ENCODE assay signal across 15 cellular contexts in the genomic region with DNA sequence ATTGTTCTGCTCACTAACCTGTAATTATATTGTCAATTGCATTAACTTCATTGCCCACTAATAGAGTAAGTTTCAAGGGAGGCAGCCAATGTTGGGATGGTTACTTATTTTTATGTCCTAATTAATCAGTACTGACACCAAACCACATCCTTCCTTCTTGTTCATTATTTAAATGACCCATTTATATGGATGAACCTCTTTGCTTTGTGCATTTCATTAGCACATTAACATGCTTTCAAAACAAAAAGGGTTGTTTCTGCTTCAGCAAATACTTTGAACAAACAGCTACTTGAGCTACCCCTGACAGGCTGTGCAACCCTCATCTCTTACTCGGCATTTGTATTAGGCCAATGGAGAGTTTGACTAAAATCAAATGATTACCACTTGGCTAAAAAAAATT.
"Had no signal": no experiment of that assay in that cellular context is flagged by ENCODE, and none has a peak within 500 bp of the region (broad histone marks: within the 10 kb centered on the region; RNA-seq: fewer than 3 reads in every experiment).

No MANE protein-coding gene starts in this region.

- ATAC-seq: activated CD8-positive, alpha-beta memory T cell treated with anti-CD3 and anti-CD28 coated beads, Interleukin-2, amount 10 ng/mL, durations not matched to agents 7 days and 5 days; activated T-helper 17 cell treated with anti-CD3 and anti-CD28 coated beads, Interleukin-2, amount 50 U/mL, for 72 hours; stimulated activated effector memory CD8-positive, alpha-beta T cell treated with anti-CD3 and anti-CD28 coated beads, Interleukin-12 subunit alpha, Interleukin-12 subunit beta, amount 100 ng/mL, for 72 hours had no signal

- DNase-seq: activated CD4-positive, alpha-beta memory T cell treated with anti-CD3 and anti-CD28 coated beads, Interleukin-2, amount 10 ng/mL, durations not matched to agents 7 days and 5 days; activated CD4-positive, alpha-beta T cell treated with anti-CD3 and anti-CD28 coated beads for 48 hours; activated CD4-positive, CD25-positive, alpha-beta regulatory T cell; activated CD8-positive, alpha-beta memory T cell treated with anti-CD3 and anti-CD28 coated beads, Interleukin-2, amount 10 ng/mL, durations not matched to agents 7 days and 5 days; activated naive CD4-positive, alpha-beta T cell; activated naive CD8-positive, alpha-beta T cell treated with anti-CD3 and anti-CD28 coated beads, Interleukin-2, amount 10 ng/mL, durations not matched to agents 7 days and 5 days; activated T-cell treated with anti-CD3 and anti-CD28 coated beads, Interleukin-2, amount 50 U/mL, for 1 hour; amygdala; dermis blood vessel endothelial cell; immature natural killer cell; ovary; sigmoid colon; stimulated activated CD4-positive, alpha-beta T cell treated with anti-CD3 and anti-CD28 coated beads, Interleukin-4, amount 100 ng/mL, for 24 hours had no signal
